1 cellular context compared by ENCODE assay signal in the genomic region with DNA sequence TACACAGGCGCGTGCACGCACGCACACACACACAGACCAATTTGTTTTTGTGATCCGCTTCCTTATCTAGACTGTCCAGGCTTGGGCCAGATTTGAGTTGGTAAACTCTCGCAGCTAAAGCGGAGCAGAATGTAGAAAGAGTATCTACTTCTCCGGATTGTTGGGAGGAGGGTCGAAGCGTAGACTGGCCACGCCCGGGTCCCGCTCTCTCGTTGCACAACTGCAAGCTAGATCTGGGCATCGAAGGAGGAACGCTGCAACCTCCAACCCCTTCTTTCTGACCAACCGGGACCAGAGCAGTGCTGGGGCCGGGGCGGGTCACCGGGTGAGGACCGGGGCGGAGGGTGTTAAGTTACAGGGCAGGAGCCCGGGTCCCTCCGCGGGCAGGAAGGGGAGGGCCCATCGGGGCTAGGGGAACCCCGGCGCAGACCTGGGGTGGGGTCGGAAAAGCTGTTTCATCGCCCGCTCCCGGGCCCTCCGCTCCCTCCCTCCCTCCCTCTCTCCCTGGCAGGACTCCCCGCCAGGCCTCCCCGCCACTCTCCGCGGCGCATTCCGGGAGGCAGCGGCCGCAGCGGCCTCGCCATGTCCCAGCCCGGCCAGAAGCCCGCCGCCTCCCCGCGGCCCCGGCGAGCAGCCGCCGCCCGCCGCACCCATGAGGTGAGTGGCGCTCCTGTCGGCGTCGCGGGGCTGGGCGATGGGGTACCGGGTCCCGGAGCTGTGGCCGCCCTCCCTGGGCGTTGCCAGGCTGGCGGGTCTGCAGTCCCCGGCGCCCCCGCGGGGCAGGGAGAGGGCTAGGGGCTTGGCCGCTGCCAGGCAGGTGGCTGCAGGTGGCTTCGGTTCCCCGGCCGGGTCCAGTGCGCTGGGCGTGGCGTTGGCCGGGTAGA.
TF ChIP-seq lines count a peak whose summit lies in the region.

A gene with protein sequence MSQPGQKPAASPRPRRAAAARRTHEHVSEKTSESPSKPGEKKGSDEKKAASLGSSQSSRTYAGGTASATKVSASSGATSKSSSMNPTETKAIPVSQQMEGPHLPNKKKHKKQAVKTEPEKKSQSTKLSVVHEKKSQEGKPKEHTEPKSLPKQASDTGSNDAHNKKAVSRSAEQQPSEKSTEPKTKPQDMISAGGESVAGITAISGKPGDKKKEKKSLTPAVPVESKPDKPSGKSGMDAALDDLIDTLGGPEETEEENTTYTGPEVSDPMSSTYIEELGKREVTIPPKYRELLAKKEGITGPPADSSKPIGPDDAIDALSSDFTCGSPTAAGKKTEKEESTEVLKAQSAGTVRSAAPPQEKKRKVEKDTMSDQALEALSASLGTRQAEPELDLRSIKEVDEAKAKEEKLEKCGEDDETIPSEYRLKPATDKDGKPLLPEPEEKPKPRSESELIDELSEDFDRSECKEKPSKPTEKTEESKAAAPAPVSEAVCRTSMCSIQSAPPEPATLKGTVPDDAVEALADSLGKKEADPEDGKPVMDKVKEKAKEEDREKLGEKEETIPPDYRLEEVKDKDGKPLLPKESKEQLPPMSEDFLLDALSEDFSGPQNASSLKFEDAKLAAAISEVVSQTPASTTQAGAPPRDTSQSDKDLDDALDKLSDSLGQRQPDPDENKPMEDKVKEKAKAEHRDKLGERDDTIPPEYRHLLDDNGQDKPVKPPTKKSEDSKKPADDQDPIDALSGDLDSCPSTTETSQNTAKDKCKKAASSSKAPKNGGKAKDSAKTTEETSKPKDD (plus strand): TSS at position 536 of the 884 bp plus-strand sequence. CDS start 47 bp downstream, at position 583.

TF ChIP-seq in H1, 55 proteins besides CTCF, POLR2A, EP300 and RAD21 (continued from another document):
- TF ChIP-seq SIN3A (conservative IDR thresholded peaks at IDR 0.05 in 1 of 2, IDR thresholded peaks at IDR 0.05 in 1 of 2; ENCODE audit: low read depth in 1 of 2, low read length in 2 of 2) (0 out of 4 replicates have a peak, but pooled peaks of 1 of the 2 experiments have one; percentile 21), CBX5 (IDR thresholded peaks at IDR 0.05; ENCODE audit: low read depth, low read length) (no peak), CHD1 (IDR thresholded peaks at IDR 0.05; ENCODE audit: low read depth, low read length) (no peak), HDAC6 (IDR thresholded peaks at IDR 0.05; ENCODE audit: low read depth, low read length) (no peak), KDM4A (IDR thresholded peaks at IDR 0.05; ENCODE audit: low read depth, low read length, severe bottlenecking) (peak; percentile 84), JUN (IDR thresholded peaks at IDR 0.05; ENCODE audit: low read depth, low read length) (no peak), KDM1A (IDR thresholded peaks at IDR 0.05; ENCODE audit: borderline replicate concordance, low read length) (no peak), TAF1 (IDR thresholded peaks at IDR 0.05; ENCODE audit: low read depth, low read length) (no peak; the same call in 1 of the 2 replicates), POU5F1 (IDR thresholded peaks at IDR 0.05; ENCODE audit: low read depth, low read length) (no peak), POLR2AphosphoS5 (IDR thresholded peaks at IDR 0.05; ENCODE audit: low read depth, low read length) (no peak), ZNF274 (IDR thresholded peaks at IDR 0.05; ENCODE audit: borderline replicate concordance, extremely low read depth, low read length) (no peak), CEBPB (IDR thresholded peaks at IDR 0.05; ENCODE audit: low read depth, low read length) (peak; percentile 93), CBX8 (IDR thresholded peaks at IDR 0.05; ENCODE audit: borderline replicate concordance, low read depth, low read length) (no peak), SIRT6 (IDR thresholded peaks at IDR 0.05; ENCODE audit: low read length) (no peak), TAF7 (optimal IDR thresholded peaks at IDR 0.05; ENCODE audit: borderline replicate concordance, low read depth, low read length) (no peak), PHF8 (conservative IDR thresholded peaks at IDR 0.05; ENCODE audit: low read depth, low read length) (no peak), FOSL1 (IDR thresholded peaks at IDR 0.05; ENCODE audit: insufficient read depth, low read depth, low read length) (no peak), RBBP5 (IDR thresholded peaks at IDR 0.05; ENCODE audit: borderline replicate concordance, low read depth, low read length) (peak; percentile 55; the same call in 1 of the 2 replicates), NANOG (IDR thresholded peaks at IDR 0.05; ENCODE audit: insufficient read depth, low read depth, low read length, poor library complexity, severe bottlenecking) (no peak), HDAC2 (IDR thresholded peaks at IDR 0.05; ENCODE audit: borderline replicate concordance in 1 of 2, low read depth in 2 of 2, low read length in 2 of 2) (0 out of 4 replicates have a peak, but pooled peaks of 1 of the 2 experiments have one; percentile 19), BRCA1 (IDR thresholded peaks at IDR 0.05; ENCODE audit: low read depth, low read length) (no peak), KDM5A (IDR thresholded peaks at IDR 0.05; ENCODE audit: low read length) (no peak), CHD2 (IDR thresholded peaks at IDR 0.05; ENCODE audit: low read length) (no peak; the same call in 1 of the 2 replicates), SP1 (IDR thresholded peaks at IDR 0.05; ENCODE audit: low read depth, low read length) (no peak), CREB1 (IDR thresholded peaks at IDR 0.05) (0 out of 2 replicates have a peak, but pooled peaks have one; percentile 7)
- TF ChIP-seq, protein P1, sequence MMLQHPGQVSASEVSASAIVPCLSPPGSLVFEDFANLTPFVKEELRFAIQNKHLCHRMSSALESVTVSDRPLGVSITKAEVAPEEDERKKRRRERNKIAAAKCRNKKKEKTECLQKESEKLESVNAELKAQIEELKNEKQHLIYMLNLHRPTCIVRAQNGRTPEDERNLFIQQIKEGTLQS (IDR thresholded peaks at IDR 0.05; ENCODE audit: insufficient read depth, low read depth, low read length), result no peak
- TF ChIP-seq, protein P2, sequence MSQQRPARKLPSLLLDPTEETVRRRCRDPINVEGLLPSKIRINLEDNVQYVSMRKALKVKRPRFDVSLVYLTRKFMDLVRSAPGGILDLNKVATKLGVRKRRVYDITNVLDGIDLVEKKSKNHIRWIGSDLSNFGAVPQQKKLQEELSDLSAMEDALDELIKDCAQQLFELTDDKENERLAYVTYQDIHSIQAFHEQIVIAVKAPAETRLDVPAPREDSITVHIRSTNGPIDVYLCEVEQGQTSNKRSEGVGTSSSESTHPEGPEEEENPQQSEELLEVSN (IDR thresholded peaks at IDR 0.05), result no peak; the same call in none of the 2 replicates
- TF ChIP-seq, protein P3, sequence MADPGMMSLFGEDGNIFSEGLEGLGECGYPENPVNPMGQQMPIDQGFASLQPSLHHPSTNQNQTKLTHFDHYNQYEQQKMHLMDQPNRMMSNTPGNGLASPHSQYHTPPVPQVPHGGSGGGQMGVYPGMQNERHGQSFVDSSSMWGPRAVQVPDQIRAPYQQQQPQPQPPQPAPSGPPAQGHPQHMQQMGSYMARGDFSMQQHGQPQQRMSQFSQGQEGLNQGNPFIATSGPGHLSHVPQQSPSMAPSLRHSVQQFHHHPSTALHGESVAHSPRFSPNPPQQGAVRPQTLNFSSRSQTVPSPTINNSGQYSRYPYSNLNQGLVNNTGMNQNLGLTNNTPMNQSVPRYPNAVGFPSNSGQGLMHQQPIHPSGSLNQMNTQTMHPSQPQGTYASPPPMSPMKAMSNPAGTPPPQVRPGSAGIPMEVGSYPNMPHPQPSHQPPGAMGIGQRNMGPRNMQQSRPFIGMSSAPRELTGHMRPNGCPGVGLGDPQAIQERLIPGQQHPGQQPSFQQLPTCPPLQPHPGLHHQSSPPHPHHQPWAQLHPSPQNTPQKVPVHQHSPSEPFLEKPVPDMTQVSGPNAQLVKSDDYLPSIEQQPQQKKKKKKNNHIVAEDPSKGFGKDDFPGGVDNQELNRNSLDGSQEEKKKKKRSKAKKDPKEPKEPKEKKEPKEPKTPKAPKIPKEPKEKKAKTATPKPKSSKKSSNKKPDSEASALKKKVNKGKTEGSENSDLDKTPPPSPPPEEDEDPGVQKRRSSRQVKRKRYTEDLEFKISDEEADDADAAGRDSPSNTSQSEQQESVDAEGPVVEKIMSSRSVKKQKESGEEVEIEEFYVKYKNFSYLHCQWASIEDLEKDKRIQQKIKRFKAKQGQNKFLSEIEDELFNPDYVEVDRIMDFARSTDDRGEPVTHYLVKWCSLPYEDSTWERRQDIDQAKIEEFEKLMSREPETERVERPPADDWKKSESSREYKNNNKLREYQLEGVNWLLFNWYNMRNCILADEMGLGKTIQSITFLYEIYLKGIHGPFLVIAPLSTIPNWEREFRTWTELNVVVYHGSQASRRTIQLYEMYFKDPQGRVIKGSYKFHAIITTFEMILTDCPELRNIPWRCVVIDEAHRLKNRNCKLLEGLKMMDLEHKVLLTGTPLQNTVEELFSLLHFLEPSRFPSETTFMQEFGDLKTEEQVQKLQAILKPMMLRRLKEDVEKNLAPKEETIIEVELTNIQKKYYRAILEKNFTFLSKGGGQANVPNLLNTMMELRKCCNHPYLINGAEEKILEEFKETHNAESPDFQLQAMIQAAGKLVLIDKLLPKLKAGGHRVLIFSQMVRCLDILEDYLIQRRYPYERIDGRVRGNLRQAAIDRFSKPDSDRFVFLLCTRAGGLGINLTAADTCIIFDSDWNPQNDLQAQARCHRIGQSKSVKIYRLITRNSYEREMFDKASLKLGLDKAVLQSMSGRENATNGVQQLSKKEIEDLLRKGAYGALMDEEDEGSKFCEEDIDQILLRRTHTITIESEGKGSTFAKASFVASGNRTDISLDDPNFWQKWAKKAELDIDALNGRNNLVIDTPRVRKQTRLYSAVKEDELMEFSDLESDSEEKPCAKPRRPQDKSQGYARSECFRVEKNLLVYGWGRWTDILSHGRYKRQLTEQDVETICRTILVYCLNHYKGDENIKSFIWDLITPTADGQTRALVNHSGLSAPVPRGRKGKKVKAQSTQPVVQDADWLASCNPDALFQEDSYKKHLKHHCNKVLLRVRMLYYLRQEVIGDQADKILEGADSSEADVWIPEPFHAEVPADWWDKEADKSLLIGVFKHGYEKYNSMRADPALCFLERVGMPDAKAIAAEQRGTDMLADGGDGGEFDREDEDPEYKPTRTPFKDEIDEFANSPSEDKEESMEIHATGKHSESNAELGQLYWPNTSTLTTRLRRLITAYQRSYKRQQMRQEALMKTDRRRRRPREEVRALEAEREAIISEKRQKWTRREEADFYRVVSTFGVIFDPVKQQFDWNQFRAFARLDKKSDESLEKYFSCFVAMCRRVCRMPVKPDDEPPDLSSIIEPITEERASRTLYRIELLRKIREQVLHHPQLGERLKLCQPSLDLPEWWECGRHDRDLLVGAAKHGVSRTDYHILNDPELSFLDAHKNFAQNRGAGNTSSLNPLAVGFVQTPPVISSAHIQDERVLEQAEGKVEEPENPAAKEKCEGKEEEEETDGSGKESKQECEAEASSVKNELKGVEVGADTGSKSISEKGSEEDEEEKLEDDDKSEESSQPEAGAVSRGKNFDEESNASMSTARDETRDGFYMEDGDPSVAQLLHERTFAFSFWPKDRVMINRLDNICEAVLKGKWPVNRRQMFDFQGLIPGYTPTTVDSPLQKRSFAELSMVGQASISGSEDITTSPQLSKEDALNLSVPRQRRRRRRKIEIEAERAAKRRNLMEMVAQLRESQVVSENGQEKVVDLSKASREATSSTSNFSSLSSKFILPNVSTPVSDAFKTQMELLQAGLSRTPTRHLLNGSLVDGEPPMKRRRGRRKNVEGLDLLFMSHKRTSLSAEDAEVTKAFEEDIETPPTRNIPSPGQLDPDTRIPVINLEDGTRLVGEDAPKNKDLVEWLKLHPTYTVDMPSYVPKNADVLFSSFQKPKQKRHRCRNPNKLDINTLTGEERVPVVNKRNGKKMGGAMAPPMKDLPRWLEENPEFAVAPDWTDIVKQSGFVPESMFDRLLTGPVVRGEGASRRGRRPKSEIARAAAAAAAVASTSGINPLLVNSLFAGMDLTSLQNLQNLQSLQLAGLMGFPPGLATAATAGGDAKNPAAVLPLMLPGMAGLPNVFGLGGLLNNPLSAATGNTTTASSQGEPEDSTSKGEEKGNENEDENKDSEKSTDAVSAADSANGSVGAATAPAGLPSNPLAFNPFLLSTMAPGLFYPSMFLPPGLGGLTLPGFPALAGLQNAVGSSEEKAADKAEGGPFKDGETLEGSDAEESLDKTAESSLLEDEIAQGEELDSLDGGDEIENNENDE (IDR thresholded peaks at IDR 0.05; ENCODE audit: insufficient replicate concordance, low read length), result no peak
- TF ChIP-seq, protein P4, sequence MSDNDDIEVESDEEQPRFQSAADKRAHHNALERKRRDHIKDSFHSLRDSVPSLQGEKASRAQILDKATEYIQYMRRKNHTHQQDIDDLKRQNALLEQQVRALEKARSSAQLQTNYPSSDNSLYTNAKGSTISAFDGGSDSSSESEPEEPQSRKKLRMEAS (IDR thresholded peaks at IDR 0.05), result peak; percentile 55; the same call in 1 of the 2 replicates
